ENCODE assay signal across 9 cellular contexts in the genomic region with DNA sequence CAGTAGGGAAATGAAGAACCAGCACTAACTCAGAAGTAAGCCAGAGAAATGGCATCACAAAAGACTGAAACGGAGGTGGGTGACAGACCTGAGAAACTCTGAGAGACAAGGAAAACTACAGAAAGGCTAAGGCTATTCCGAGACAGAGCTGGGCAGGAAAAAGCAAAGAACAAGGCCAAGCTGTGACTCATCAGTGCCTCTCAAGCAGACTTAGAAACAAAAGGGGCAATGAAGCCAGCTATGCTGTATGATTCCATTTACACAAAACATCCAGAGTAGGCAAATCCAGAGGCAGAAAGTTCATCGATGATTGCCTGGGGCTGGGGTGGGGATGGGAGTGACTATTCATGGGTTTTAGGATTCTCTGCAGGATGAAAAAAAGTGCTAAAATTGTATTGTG. TPM values are rescaled to one million over a fixed set of nuclear protein-coding genes. Genes with fewer than 3 reads are reported as not detected.
DNase-seq lines count a peak whose midpoint lies in the region; ATAC-seq and TF ChIP-seq lines count a peak whose summit lies in the region.
"Had no signal": no experiment of that assay in that cellular context is flagged by ENCODE, and none has a peak within 500 bp of the region (broad histone marks: within the 10 kb centered on the region; RNA-seq: fewer than 3 reads in every experiment).

No MANE protein-coding gene starts in this region.

- H3K4me1 ChIP-seq in mammary epithelial cell (ENCODE audit: insufficient read depth, low read length): peaks cover 16% of the 10 kb centered on the region
- H3K4me1 ChIP-seq in stomach: peaks cover 6 to 29% (median 20%) of the 10 kb centered on the region in 4 donors

- intact Hi-C loops in mammary epithelial cell (cut with micrococcal nuclease) (loop anchor here (2.0 to 10.0 kb wide), 3 partner anchors 209 to 344 kb away; no protein-coding TSS in a partner anchor), stomach (cut with DNase I; ENCODE audit: low total_unique reads) (loop anchor here (10.0 kb wide), 1 partner anchor 346 kb away; no protein-coding TSS in a partner anchor)

- peak overlapping the region; percentile 33 for H3K9ac ChIP-seq in mammary epithelial cell (ENCODE audit: insufficient read depth, low read length)

- TF ChIP-seq CTCF in mammary epithelial cell (conservative IDR thresholded peaks at IDR 0.05 in 1 of 2, IDR thresholded peaks at IDR 0.05 in 1 of 2; ENCODE audit: extremely low read depth in 1 of 2, insufficient read depth in 1 of 2, low read depth in 1 of 2, low read length in 2 of 2) (no peak), stomach (IDR thresholded peaks at IDR 0.05) (no peak)

- in situ Hi-C loops in mammary epithelial cell (cut with MboI; ENCODE audit: low sequenced_read_pairs in 2 of 2): loop anchor here (25.0 kb wide), 1 partner anchor 339 kb away; no protein-coding TSS in a partner anchor

- H3K4me3 ChIP-seq in mammary epithelial cell (replicated peaks in 1 of 3; ENCODE audit: insufficient read depth in 1 of 3, low read depth in 2 of 3, low read length in 3 of 3) (no peak overlapping the region), stomach (no peak overlapping the region), H7 (ENCODE audit: insufficient read depth, low read depth, low read length) (no peak overlapping the region)

- H3K4me2 ChIP-seq in mammary epithelial cell (ENCODE audit: insufficient read depth, low read depth, low read length): peak overlapping the region; percentile 76

- H3K36me3 ChIP-seq in mammary epithelial cell (ENCODE audit: insufficient read depth, low read length): no peaks in the 10 kb centered on the region
- peaks cover 0 to 6% (median 1%) of the 10 kb centered on the region in 4 donors for H3K36me3 ChIP-seq in stomach
- no peaks in the 10 kb centered on the region for H3K36me3 ChIP-seq in H7 (replicated peaks; ENCODE audit: control insufficient read depth, insufficient read depth, low read length)

- dilution Hi-C loops in mammary epithelial cell (cut with HindIII; ENCODE audit: low sequenced_read_pairs): no loop called here

- H4K20me1 ChIP-seq in mammary epithelial cell (ENCODE audit: insufficient read depth, low read length): no peaks in the 10 kb centered on the region

- no peak for ATAC-seq in GM18907 (IDR thresholded peaks at IDR 0.05; ENCODE audit: unreplicated experiment)

- H3K27me3 ChIP-seq in mammary epithelial cell (ENCODE audit: insufficient read depth, low read length) (no peaks in the 10 kb centered on the region), stomach (no peaks in the 10 kb centered on the region), H7 (ENCODE audit: control insufficient read depth, insufficient read depth, low read length) (no peaks in the 10 kb centered on the region)

- CTCF ChIA-PET in mammary epithelial cell (lab: Charles Lee; ENCODE audit: low non-redundant PET): interaction anchor here (0.5 kb wide), 3 partner anchors 149 to 210 kb away, joined by 3 to 5 read pairs (median 5); no protein-coding TSS in a partner anchor

- no peak for TF ChIP-seq POLR2A in stomach (IDR thresholded peaks at IDR 0.05)

- H2AFZ ChIP-seq in mammary epithelial cell (ENCODE audit: low read depth, low read length): peak overlapping the region; percentile 66

- TF ChIP-seq EP300 in stomach (IDR thresholded peaks at IDR 0.05): no peak

- peak; percentile 87 for DNase-seq in HPDE6-E6E7 (ENCODE audit: extremely low spot score)
- DNase-seq in mammary epithelial cell: peak; percentile 94
- DNase-seq in iris pigment epithelial cell (ENCODE audit: low read depth): peak; percentile 91
- DNase-seq in stomach: no peak
- DNase-seq in activated naive CD4-positive, alpha-beta T cell treated with Interleukin-2 at 50 U/mL for 16 hours: no peak
- DNase-seq in cerebellar cortex (ENCODE audit: low spot score): no peak
- no peak for DNase-seq in H7
- DNase-seq: central memory CD4-positive, alpha-beta T cell had no signal

- WGBS in mammary epithelial cell (ENCODE audit: low coverage, missing lambda C conversion rate): 0% methylated on average over 1 of the region's 3 CpGs
- 52 to 86% (median 68%) methylated on average over 3 of the region's 3 CpGs for WGBS in stomach, 5 donors

- peak overlapping the region; percentile 83 for H3K27ac ChIP-seq in mammary epithelial cell (ENCODE audit: insufficient read depth, low read depth, low read length)
- H3K27ac ChIP-seq in stomach: peak overlapping the region in 4 of 5 donors; percentile 18 to 63 (median 40)

- peaks cover 8% of the 10 kb centered on the region for H3K79me2 ChIP-seq in mammary epithelial cell (ENCODE audit: insufficient read depth, low read length)

- peaks cover 4% of the 10 kb centered on the region for H3K9me3 ChIP-seq in mammary epithelial cell (replicated peaks; ENCODE audit: insufficient read depth, low read length)
- H3K9me3 ChIP-seq in stomach: no peaks in the 10 kb centered on the region

- BruUV-seq in mammary epithelial cell (replicated peaks; lab: Mats Ljungman, UMichigan): no TSS peak

RNA-seq across cellular contexts. Expression of a gene that starts 50.0 kb away (rescaled TPM):
- total RNA-seq in mammary epithelial cell (10 to 100 TPM; 23.8 to 26.1 TPM), stomach (10 to 100 TPM in 3 of 5 donors, 1 to 10 TPM in 2; 2.9 to 58.3 (median 12.9) TPM)
- polyA plus RNA-seq in mammary epithelial cell (13.1 TPM), stomach (1 to 10 TPM; 2.6 to 3.9 (median 2.8) TPM)
- 29.3 TPM for polyA minus RNA-seq in mammary epithelial cell
- total RNA-seq in H7 (2014; rRNA removed; shearing (Covaris generic)): 5.9 TPM in 2 replicates

Comparison
In these comparisons a context has a peak if more than half of its experiments do, and no peak if none do; other contexts are left out.
1. DNase-seq: peak in HPDE6-E6E7 (single experiment), mammary epithelial cell (single experiment) and iris pigment epithelial cell (single experiment); none in stomach (single experiment), activated naive CD4-positive, alpha-beta T cell treated with Interleukin-2 at 50 U/mL for 16 hours (single experiment), cerebellar cortex (single experiment) and H7 (single experiment).